18 cellular contexts compared by ENCODE assay signal in genomic region chr4:174437324-174437723, GRCh38.
DNase-seq lines count a peak whose midpoint lies in the region; ATAC-seq, FAIRE-seq and TF ChIP-seq lines count a peak whose summit lies in the region.
"Had no signal": no experiment of that assay in that cellular context is flagged by ENCODE, and none has a peak within 500 bp of the region (broad histone marks: within the 10 kb centered on the region; RNA-seq: fewer than 3 reads in every experiment).

No MANE protein-coding gene starts in this region.

- TF ChIP-seq CTCF in lung (IDR thresholded peaks at IDR 0.05; ENCODE audit: control extremely low read depth, extremely low read depth) (no peak), tibial nerve (IDR thresholded peaks at IDR 0.05) (no peak)

- CTCF ChIA-PET in HEK293T (lab: Yijun Ruan, JAX) = interaction anchor here (0.7 kb wide), 1 partner anchor 160 kb away, joined by 4 read pairs; no protein-coding TSS in a partner anchor

- H3K27ac ChIP-seq in lung (ENCODE audit: low read depth in 1 of 2, low read length in 1 of 2) (no peak overlapping the region), tibial nerve (no peak overlapping the region)
- H3K27ac ChIP-seq: C4-2B, esophagus muscularis mucosa had no signal

- DNase-seq in Caki2 (ENCODE audit: low read depth) (peak; percentile 68), NCI-H460 (ENCODE audit: extremely low read depth, low read depth) (peak; percentile 26), lung (ENCODE audit: low spot score) (no peak), head of caudate nucleus (no peak), HEK293T (ENCODE audit: extremely low spot score) (no peak), AG20443 (ENCODE audit: low spot score) (no peak), tibial nerve (ENCODE audit: low spot score in 2 of 2) (no peak)
- DNase-seq: activated CD8-positive, alpha-beta memory T cell treated with anti-CD3 and anti-CD28 coated beads, Interleukin-2, amount 10 ng/mL, durations not matched to agents 7 days and 5 days; activated naive CD4-positive, alpha-beta T cell treated with Interleukin-2 at 50 U/mL for 16 hours; GDM1; NCI-H1048; stimulated activated CD4-positive, alpha-beta T cell treated with anti-CD3 and anti-CD28 coated beads, Interleukin-4, amount 100 ng/mL, for 24 hours had no signal

- intact Hi-C loops in head of caudate nucleus (cut with DNase I) = no loop called here

- peak; percentile 88 for ATAC-seq in lung (ENCODE audit: insufficient read depth, low FRiP score)
- ATAC-seq: activated CD8-positive, alpha-beta memory T cell treated with anti-CD3 and anti-CD28 coated beads, Interleukin-2, amount 10 ng/mL, durations not matched to agents 7 days and 5 days; HCT116; stimulated activated effector memory CD8-positive, alpha-beta T cell treated with anti-CD3 and anti-CD28 coated beads, Interleukin-12 subunit alpha, Interleukin-12 subunit beta, amount 100 ng/mL, for 72 hours had no signal

- TF ChIP-seq EP300 in tibial nerve (IDR thresholded peaks at IDR 0.05) = no peak

- POLR2A ChIA-PET in HEK293T (lab: Yijun Ruan, JAX) = no interaction called here

- H3K36me3 ChIP-seq in lung (ENCODE audit: control insufficient read depth in 2 of 2, insufficient read depth in 2 of 2, low read length in 2 of 2) (no peaks in the 10 kb centered on the region), tibial nerve (no peaks in the 10 kb centered on the region)
- H3K36me3 ChIP-seq: esophagus muscularis mucosa had no signal

- H3K4me1 ChIP-seq in lung (ENCODE audit: control insufficient read depth in 2 of 2, insufficient read depth in 2 of 2, low read length in 2 of 2) (no peaks in the 10 kb centered on the region), tibial nerve (peaks cover 0 to 4% (median 0%) of the 10 kb centered on the region in 4 donors)

- in situ Hi-C loops in Caki2 (cut with HindIII; ENCODE audit: low pct_unique_long_range_greater_than_20kb, low sequenced_read_pairs) = no loop called here

- TF ChIP-seq POLR2A in tibial nerve (IDR thresholded peaks at IDR 0.05) = no peak

- H3K9me3 ChIP-seq in lung (ENCODE audit: control insufficient read depth in 2 of 2, insufficient read depth in 1 of 2, low read length in 1 of 2) = no peaks in the 10 kb centered on the region
- H3K9me3 ChIP-seq in tibial nerve = no peaks in the 10 kb centered on the region
- H3K9me3 ChIP-seq: esophagus muscularis mucosa had no signal

- H3K4me3 ChIP-seq in lung (no peak overlapping the region), tibial nerve (no peak overlapping the region)
- H3K4me3 ChIP-seq: esophagus muscularis mucosa had no signal

- 31 to 66% methylated on average over 2 of the region's 2 CpGs for WGBS in lung, 2 donors
- 15 to 19% methylated on average over 2 of the region's 2 CpGs for WGBS in tibial nerve, 2 donors

- FAIRE-seq in endometrium (lab: Jason Lieb, UNC) = peak; percentile 98
- FAIRE-seq: GM18507 had no signal

- no peaks in the 10 kb centered on the region for H3K27me3 ChIP-seq in lung (ENCODE audit: control insufficient read depth, insufficient read depth)
- no peaks in the 10 kb centered on the region for H3K27me3 ChIP-seq in tibial nerve
- H3K27me3 ChIP-seq: esophagus muscularis mucosa had no signal

TF ChIP-seq in HEK293T, 16 proteins besides CTCF, POLR2A, EP300 and RAD21:
- TF ChIP-seq, protein P1, sequence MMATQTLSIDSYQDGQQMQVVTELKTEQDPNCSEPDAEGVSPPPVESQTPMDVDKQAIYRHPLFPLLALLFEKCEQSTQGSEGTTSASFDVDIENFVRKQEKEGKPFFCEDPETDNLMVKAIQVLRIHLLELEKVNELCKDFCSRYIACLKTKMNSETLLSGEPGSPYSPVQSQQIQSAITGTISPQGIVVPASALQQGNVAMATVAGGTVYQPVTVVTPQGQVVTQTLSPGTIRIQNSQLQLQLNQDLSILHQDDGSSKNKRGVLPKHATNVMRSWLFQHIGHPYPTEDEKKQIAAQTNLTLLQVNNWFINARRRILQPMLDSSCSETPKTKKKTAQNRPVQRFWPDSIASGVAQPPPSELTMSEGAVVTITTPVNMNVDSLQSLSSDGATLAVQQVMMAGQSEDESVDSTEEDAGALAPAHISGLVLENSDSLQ (IDR thresholded peaks at IDR 0.05) = no peak
- TF ChIP-seq FOXM1 (IDR thresholded peaks at IDR 0.05; ENCODE audit: borderline replicate concordance) (no peak), ZNF384 (IDR thresholded peaks at IDR 0.05) (no peak), ARNT (IDR thresholded peaks at IDR 0.05) (no peak), ELF4 (IDR thresholded peaks at IDR 0.05) (no peak), SUZ12 (IDR thresholded peaks at IDR 0.05) (no peak), CTBP1 (IDR thresholded peaks at IDR 0.05; ENCODE audit: borderline replicate concordance) (no peak), L3MBTL2 (conservative IDR thresholded peaks at IDR 0.05) (no peak), FOXK2 (IDR thresholded peaks at IDR 0.05) (no peak)

Comparison
In these comparisons a context has a peak if more than half of its experiments do, and no peak if none do; other contexts are left out.
1. DNase-seq: peak in Caki2 (single experiment) and NCI-H460 (single experiment); none in lung (single experiment), head of caudate nucleus (0 of 42), HEK293T (single experiment), AG20443 (single experiment) and tibial nerve (0 of 2).